20 cellular contexts compared by ENCODE assay signal in genomic region chr2:160064916-160065315, GRCh38. TPM values are rescaled to one million over a fixed set of nuclear protein-coding genes. Genes with fewer than 3 reads are reported as not detected.
A peak's percentile ranks its signal among the peaks of the same experiment; 100 is the strongest.
DNase-seq lines count a peak whose midpoint lies in the region; ATAC-seq and TF ChIP-seq lines count a peak whose summit lies in the region.
"Had no signal": no experiment of that assay in that cellular context is flagged by ENCODE, and none has a peak within 500 bp of the region (broad histone marks: within the 10 kb centered on the region; RNA-seq: fewer than 3 reads in every experiment).

No MANE protein-coding gene starts in this region.

- ATAC-seq in left ventricle myocardium superior = peak; percentile 39
- no peak for ATAC-seq in HG02852 (IDR thresholded peaks at IDR 0.05; ENCODE audit: unreplicated experiment)
- ATAC-seq: PC-3 had no signal

- H3K27me3 ChIP-seq in right atrium auricular region = no peaks in the 10 kb centered on the region
- H3K27me3 ChIP-seq: BLaER1 had no signal

- H3K4me3 ChIP-seq in right atrium auricular region = no peak overlapping the region
- H3K4me3 ChIP-seq: BLaER1, K562 had no signal

- no peaks in the 10 kb centered on the region for H3K9me3 ChIP-seq in right atrium auricular region

- TF ChIP-seq CTCF in right atrium auricular region (IDR thresholded peaks at IDR 0.05) = no peak

- H3K36me3 ChIP-seq in right atrium auricular region = no peaks in the 10 kb centered on the region
- H3K36me3 ChIP-seq: BLaER1 had no signal

- peaks cover 0 to 38% of the 10 kb centered on the region in 2 donors for H3K4me1 ChIP-seq in right atrium auricular region
- H3K4me1 ChIP-seq: BLaER1 had no signal

- intact Hi-C loops in left ventricle myocardium superior (cut with micrococcal nuclease) = no loop called here

- DNase-seq in left ventricle myocardium superior (no peak), right atrium auricular region (ENCODE audit: low spot score) (no peak), kidney tubule cell (ENCODE audit: low spot score) (peak; percentile 29), putamen (ENCODE audit: low spot score) (peak; percentile 17), CD1c-positive myeloid dendritic cell (ENCODE audit: extremely low spot score) (no peak), retina (no peak)
- DNase-seq: CD4-positive, alpha-beta T cell; H7; Kasumi-1; NCI-H1092 treated with DMSO at 0.1 percent for 48 hours; NCI-H1436 treated with DMSO at 0.1 percent for 48 hours; NCI-H187 treated with DMSO at 0.1 percent for 48 hours; NCI-H524 treated with DMSO at 0.1 percent for 48 hours; NCI-H774; PC-3; SHP77 had no signal

- H3K27ac ChIP-seq in right atrium auricular region = peak overlapping the region in 1 of 2 donors; percentile 42
- H3K27ac ChIP-seq: BLaER1 had no signal

RNA-seq across cellular contexts. Expression of gene PLA2R1, which starts 2.5 kb away (rescaled TPM):
- total RNA-seq in left ventricle myocardium superior (2.9 TPM), right atrium auricular region (1 to 10 TPM; 2.8 to 3.3 TPM)
- total RNA-seq: CD4-positive, alpha-beta T cell; K562; SK-MEL-5 had no signal

Comparison
In these comparisons a context has a peak if more than half of its experiments do, and no peak if none do; other contexts are left out.
1. DNase-seq: peak in kidney tubule cell (single experiment) and putamen (single experiment); none in left ventricle myocardium superior (single experiment), right atrium auricular region (single experiment), CD1c-positive myeloid dendritic cell (single experiment) and retina (single experiment).